1 cellular context compared by ENCODE assay signal in genomic region chr14:61443481-61443880, GRCh38.
TF ChIP-seq lines count a peak whose summit lies in the region.

No MANE protein-coding gene starts in this region.

TF ChIP-seq in GM12878, 131 proteins besides CTCF, POLR2A, EP300 and RAD21 (continued from another document):
- TF ChIP-seq KDM1A (IDR thresholded peaks at IDR 0.05; ENCODE audit: borderline replicate concordance) (no peak), ZNF592 (IDR thresholded peaks at IDR 0.05) (no peak), RBBP5 (conservative IDR thresholded peaks at IDR 0.05) (no peak), MEF2A (IDR thresholded peaks at IDR 0.05; ENCODE audit: insufficient read depth, low read depth, low read length) (no peak), ZBTB4 (CRISPR knock-in tag; IDR thresholded peaks at IDR 0.05) (no peak)
TF ChIP-seq in GM12878: peak in this region for 0.
